In genomic region chr1:199041173-199041914, GRCh38 we compare ENCODE assay signal across 8 cellular contexts.
DNase-seq lines count a peak whose midpoint lies in the region; ATAC-seq and TF ChIP-seq lines count a peak whose summit lies in the region.

No MANE protein-coding gene starts in this region.

- no peak for TF ChIP-seq CTCF in SU-DHL-6 (IDR thresholded peaks at IDR 0.05; ENCODE audit: insufficient read depth, low read length, poor library complexity, severe bottlenecking)
- TF ChIP-seq CTCF in CD14-positive monocyte (IDR thresholded peaks at IDR 0.05), result no peak

- H3K36me3 ChIP-seq in SU-DHL-6 (ENCODE audit: low read length), result no peaks in the 10 kb centered on the region; the same call in 1 of the 2 replicates

- peak; percentile 87 for ATAC-seq in activated CD8-positive, alpha-beta memory T cell treated with anti-CD3 and anti-CD28 coated beads, Interleukin-2, amount 10 ng/mL, durations not matched to agents 7 days and 5 days
- ATAC-seq in HG03095 (IDR thresholded peaks at IDR 0.05; ENCODE audit: unreplicated experiment), result peak; percentile 98
- ATAC-seq in stimulated activated naive CD8-positive, alpha-beta T cell treated with anti-CD3 and anti-CD28 coated beads, Interleukin-15, Interleukin-2, amounts not matched to agents 100 U/mL and 50 U/mL, for 24 hours, result peak; percentile 75

- peak overlapping the region; percentile 46 for H3K4me3 Mint-ChIP-seq in activated CD8-positive, alpha-beta memory T cell treated with anti-CD3 and anti-CD28 coated beads, Interleukin-2, amount 10 ng/mL, durations not matched to agents 7 days and 5 days
- H3K4me3 Mint-ChIP-seq in CD14-positive monocyte, result peak overlapping the region in 1 of 2 donors; percentile 67

- peak overlapping the region; percentile 39 for H3K4me3 ChIP-seq in SU-DHL-6 (ENCODE audit: insufficient read depth, low read length, poor library complexity, severe bottlenecking)

- H3K4me2 ChIP-seq in SU-DHL-6 (ENCODE audit: low read depth, low read length, poor library complexity, severe bottlenecking), result peak overlapping the region; percentile 94

- no peaks in the 10 kb centered on the region for H4K20me1 ChIP-seq in SU-DHL-6 (ENCODE audit: low read depth, low read length)

- no peak overlapping the region for H2AFZ ChIP-seq in SU-DHL-6 (ENCODE audit: low read depth, low read length, severe bottlenecking)

- H3K36me3 Mint-ChIP-seq in activated CD8-positive, alpha-beta memory T cell treated with anti-CD3 and anti-CD28 coated beads, Interleukin-2, amount 10 ng/mL, durations not matched to agents 7 days and 5 days, result peaks cover 62% of the 10 kb centered on the region
- H3K36me3 Mint-ChIP-seq in CD14-positive monocyte, result no peaks in the 10 kb centered on the region

- peaks cover 40% of the 10 kb centered on the region for H3K4me1 Mint-ChIP-seq in activated CD8-positive, alpha-beta memory T cell treated with anti-CD3 and anti-CD28 coated beads, Interleukin-2, amount 10 ng/mL, durations not matched to agents 7 days and 5 days
- peaks cover 17% of the 10 kb centered on the region for H3K4me1 Mint-ChIP-seq in CD14-positive monocyte

- no peaks in the 10 kb centered on the region for H3K27me3 Mint-ChIP-seq in activated CD8-positive, alpha-beta memory T cell treated with anti-CD3 and anti-CD28 coated beads, Interleukin-2, amount 10 ng/mL, durations not matched to agents 7 days and 5 days
- peaks cover 0 to 1% (median 0%) of the 10 kb centered on the region in 3 donors for H3K27me3 Mint-ChIP-seq in CD14-positive monocyte (ENCODE audit: low read depth in 3 of 3)

- peak; percentile 76 for DNase-seq in activated CD8-positive, alpha-beta memory T cell treated with anti-CD3 and anti-CD28 coated beads, Interleukin-2, amount 10 ng/mL, durations not matched to agents 7 days and 5 days
- DNase-seq in activated CD8-positive, alpha-beta memory T cell treated with anti-CD3 and anti-CD28 coated beads for 24 hours, result no peak
- no peak for DNase-seq in stimulated activated naive CD8-positive, alpha-beta T cell treated with anti-CD3 and anti-CD28 coated beads, Interleukin-15, Interleukin-2, amounts not matched to agents 100 U/mL and 50 U/mL, for 24 hours
- no peak for DNase-seq in T1000 (lab: John Stamatoyannopoulos, UW)
- DNase-seq in CD14-positive monocyte (ENCODE audit: low spot score), result no peak
- DNase-seq in NCI-H1092 treated with DMSO at 0.1 percent for 48 hours (lab: John Stamatoyannopoulos, UW), result no peak

- H3K9me2 ChIP-seq in SU-DHL-6 (replicated peaks; ENCODE audit: insufficient read depth, low read length), result no peaks in the 10 kb centered on the region

- peak overlapping the region; percentile 99 for H3K27ac ChIP-seq in SU-DHL-6 (ENCODE audit: low read depth, low read length)

- intact Hi-C loops in CD14-positive monocyte (cut with micrococcal nuclease), result no loop called here

- no peaks in the 10 kb centered on the region for H3K79me2 ChIP-seq in SU-DHL-6 (ENCODE audit: insufficient read depth, low read length)

- CTCF ChIA-PET in activated CD8-positive, alpha-beta memory T cell treated with anti-CD3 and anti-CD28 coated beads, Interleukin-2, amount 10 ng/mL, durations not matched to agents 7 days and 5 days (lab: Charles Lee), result interaction anchor here (1.3 to 1.5 kb wide), 2 partner anchors 32 to 72 kb away, joined by 3 to 8 read pairs; no protein-coding TSS in a partner anchor

- H3K9me3 ChIP-seq in SU-DHL-6 (ENCODE audit: insufficient read depth, low read length), result no peaks in the 10 kb centered on the region

- H3K27me3 ChIP-seq in SU-DHL-6 (ENCODE audit: low read length), result no peaks in the 10 kb centered on the region

- H3K9ac ChIP-seq in SU-DHL-6 (ENCODE audit: low read length), result peak overlapping the region; percentile 42

- peak overlapping the region; percentile 85 for H3K27ac Mint-ChIP-seq in activated CD8-positive, alpha-beta memory T cell treated with anti-CD3 and anti-CD28 coated beads, Interleukin-2, amount 10 ng/mL, durations not matched to agents 7 days and 5 days
- peak overlapping the region in 1 of 7 donors; percentile 7 for H3K27ac Mint-ChIP-seq in CD14-positive monocyte

- H3K9me3 Mint-ChIP-seq in activated CD8-positive, alpha-beta memory T cell treated with anti-CD3 and anti-CD28 coated beads, Interleukin-2, amount 10 ng/mL, durations not matched to agents 7 days and 5 days (ENCODE audit: low read depth), result peaks cover 12% of the 10 kb centered on the region
- H3K9me3 Mint-ChIP-seq in CD14-positive monocyte, result peaks cover 3 to 12% (median 9%) of the 10 kb centered on the region in 7 donors

- H3F3A ChIP-seq in SU-DHL-6 (ENCODE audit: insufficient read depth), result peaks cover 21% of the 10 kb centered on the region
